1 cellular context compared by ENCODE assay signal in the genomic region with DNA sequence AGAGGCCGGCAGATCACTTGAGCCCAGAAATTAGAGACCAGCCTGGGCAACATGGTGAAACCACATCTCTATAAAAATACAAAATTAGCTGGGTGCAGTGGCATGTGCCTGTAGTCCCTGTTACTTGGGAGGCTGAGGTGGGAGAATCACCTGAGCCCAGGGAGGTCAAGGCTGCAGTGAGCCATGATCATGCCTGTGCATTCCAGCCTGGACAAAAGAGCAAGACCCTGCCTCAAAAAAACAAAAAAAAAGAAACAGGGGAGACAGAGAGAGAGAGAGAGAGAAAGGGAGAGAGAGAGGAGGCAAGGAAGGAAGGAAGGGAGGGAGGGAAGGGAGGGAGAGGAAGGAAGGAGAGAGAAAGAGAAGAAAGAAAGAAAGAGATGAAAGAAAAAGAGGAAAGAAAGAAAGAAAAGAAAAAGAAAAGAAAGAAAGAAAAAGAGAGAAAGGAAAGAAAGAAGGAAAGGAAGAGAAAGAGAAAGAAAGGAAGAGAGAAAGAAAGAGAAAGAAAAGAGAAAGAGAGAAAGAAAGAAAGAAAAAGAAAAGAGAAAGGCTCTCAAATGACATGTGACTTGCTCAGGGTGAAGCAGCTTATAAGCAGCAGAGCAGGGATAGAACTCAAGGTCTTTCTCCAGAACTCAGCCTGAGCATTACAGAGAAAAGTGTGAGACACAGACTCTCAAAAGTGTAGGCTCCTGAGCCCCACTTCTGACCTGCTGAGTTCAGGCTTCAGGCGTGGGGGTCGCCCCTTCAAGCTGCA.
TF ChIP-seq lines count a peak whose summit lies in the region.

No MANE protein-coding gene starts in this region.

TF ChIP-seq in HepG2, 621 proteins besides CTCF, POLR2A, EP300 and RAD21:
- TF ChIP-seq, protein P1, sequence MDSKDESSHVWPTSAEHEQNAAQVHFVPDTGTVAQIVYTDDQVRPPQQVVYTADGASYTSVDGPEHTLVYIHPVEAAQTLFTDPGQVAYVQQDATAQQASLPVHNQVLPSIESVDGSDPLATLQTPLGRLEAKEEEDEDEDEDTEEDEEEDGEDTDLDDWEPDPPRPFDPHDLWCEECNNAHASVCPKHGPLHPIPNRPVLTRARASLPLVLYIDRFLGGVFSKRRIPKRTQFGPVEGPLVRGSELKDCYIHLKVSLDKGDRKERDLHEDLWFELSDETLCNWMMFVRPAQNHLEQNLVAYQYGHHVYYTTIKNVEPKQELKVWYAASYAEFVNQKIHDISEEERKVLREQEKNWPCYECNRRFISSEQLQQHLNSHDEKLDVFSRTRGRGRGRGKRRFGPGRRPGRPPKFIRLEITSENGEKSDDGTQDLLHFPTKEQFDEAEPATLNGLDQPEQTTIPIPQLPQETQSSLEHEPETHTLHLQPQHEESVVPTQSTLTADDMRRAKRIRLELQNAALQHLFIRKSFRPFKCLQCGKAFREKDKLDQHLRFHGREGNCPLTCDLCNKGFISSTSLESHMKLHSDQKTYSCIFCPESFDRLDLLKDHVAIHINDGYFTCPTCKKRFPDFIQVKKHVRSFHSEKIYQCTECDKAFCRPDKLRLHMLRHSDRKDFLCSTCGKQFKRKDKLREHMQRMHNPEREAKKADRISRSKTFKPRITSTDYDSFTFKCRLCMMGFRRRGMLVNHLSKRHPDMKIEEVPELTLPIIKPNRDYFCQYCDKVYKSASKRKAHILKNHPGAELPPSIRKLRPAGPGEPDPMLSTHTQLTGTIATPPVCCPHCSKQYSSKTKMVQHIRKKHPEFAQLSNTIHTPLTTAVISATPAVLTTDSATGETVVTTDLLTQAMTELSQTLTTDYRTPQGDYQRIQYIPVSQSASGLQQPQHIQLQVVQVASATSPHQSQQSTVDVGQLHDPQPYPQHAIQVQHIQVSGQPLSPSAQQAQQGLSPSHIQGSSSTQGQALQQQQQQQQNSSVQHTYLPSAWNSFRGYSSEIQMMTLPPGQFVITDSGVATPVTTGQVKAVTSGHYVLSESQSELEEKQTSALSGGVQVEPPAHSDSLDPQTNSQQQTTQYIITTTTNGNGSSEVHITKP (CRISPR knock-in tag; IDR thresholded peaks at IDR 0.05; ENCODE audit: low read depth): no peak
- TF ChIP-seq RXRB (CRISPR knock-in tag; IDR thresholded peaks at IDR 0.05; ENCODE audit: borderline replicate concordance) (no peak), ZNF121 (CRISPR knock-in tag; IDR thresholded peaks at IDR 0.05) (peak; percentile 64), HOXA7 (CRISPR knock-in tag; IDR thresholded peaks at IDR 0.05) (no peak)
- TF ChIP-seq, protein P2, sequence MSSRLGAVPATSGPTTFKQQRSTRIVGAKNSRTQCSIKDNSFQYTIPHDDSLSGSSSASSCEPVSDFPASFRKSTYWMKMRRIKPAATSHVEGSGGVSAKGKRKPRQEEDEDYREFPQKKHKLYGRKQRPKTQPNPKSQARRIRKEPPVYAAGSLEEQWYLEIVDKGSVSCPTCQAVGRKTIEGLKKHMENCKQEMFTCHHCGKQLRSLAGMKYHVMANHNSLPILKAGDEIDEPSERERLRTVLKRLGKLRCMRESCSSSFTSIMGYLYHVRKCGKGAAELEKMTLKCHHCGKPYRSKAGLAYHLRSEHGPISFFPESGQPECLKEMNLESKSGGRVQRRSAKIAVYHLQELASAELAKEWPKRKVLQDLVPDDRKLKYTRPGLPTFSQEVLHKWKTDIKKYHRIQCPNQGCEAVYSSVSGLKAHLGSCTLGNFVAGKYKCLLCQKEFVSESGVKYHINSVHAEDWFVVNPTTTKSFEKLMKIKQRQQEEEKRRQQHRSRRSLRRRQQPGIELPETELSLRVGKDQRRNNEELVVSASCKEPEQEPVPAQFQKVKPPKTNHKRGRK (CRISPR knock-in tag; IDR thresholded peaks at IDR 0.05): peak; percentile 84
